ENCODE assay signal across 2 cellular contexts in genomic region chr11:102935514-102935913, GRCh38.
TF ChIP-seq lines count a peak whose summit lies in the region.

No MANE protein-coding gene starts in this region.

TF ChIP-seq in HepG2, 621 proteins besides CTCF, POLR2A, EP300 and RAD21:
- TF ChIP-seq ZNF629 (CRISPR knock-in tag; conservative IDR thresholded peaks at IDR 0.05) = 0 out of 2 replicates have a peak, but pooled peaks have one; percentile 17
- TF ChIP-seq ZBTB34 (CRISPR knock-in tag; IDR thresholded peaks at IDR 0.05) = no peak

TF ChIP-seq in H1, 55 proteins besides CTCF, POLR2A, EP300 and RAD21:
- TF ChIP-seq CTBP2 (IDR thresholded peaks at IDR 0.05; ENCODE audit: borderline replicate concordance, insufficient read depth, insufficient read length, low read length) = no peak
- no peak for TF ChIP-seq E2F6 (IDR thresholded peaks at IDR 0.05)
- TF ChIP-seq ASH2L (IDR thresholded peaks at IDR 0.05; ENCODE audit: low read length) = no peak
- no peak for TF ChIP-seq RXRA (IDR thresholded peaks at IDR 0.05; ENCODE audit: insufficient read depth, low read depth, low read length)
- TF ChIP-seq GTF2F1 (IDR thresholded peaks at IDR 0.05; ENCODE audit: borderline replicate concordance, low read depth, low read length) = no peak
- TF ChIP-seq HDAC6 (IDR thresholded peaks at IDR 0.05; ENCODE audit: low read depth, low read length) = no peak
- no peak for TF ChIP-seq TEAD4 (IDR thresholded peaks at IDR 0.05; ENCODE audit: low read depth, low read length)
- TF ChIP-seq CEBPB (IDR thresholded peaks at IDR 0.05; ENCODE audit: low read depth, low read length) = no peak
- TF ChIP-seq CBX5 (IDR thresholded peaks at IDR 0.05; ENCODE audit: low read depth, low read length) = no peak
- no peak for TF ChIP-seq CHD7 (IDR thresholded peaks at IDR 0.05; ENCODE audit: insufficient replicate concordance, low read length)
